10 cellular contexts compared by ENCODE assay signal in genomic region chr9:95264954-95265615, GRCh38. TPM values are rescaled to one million over a fixed set of nuclear protein-coding genes. Genes with fewer than 3 reads are reported as not detected.
DNase-seq lines count a peak whose midpoint lies in the region; ATAC-seq, FAIRE-seq and TF ChIP-seq lines count a peak whose summit lies in the region.
"Had no signal": no experiment of that assay in that cellular context is flagged by ENCODE, and none has a peak within 500 bp of the region (broad histone marks: within the 10 kb centered on the region; RNA-seq: fewer than 3 reads in every experiment).

No MANE protein-coding gene starts in this region.

- no peak overlapping the region for H4K91ac ChIP-seq in H1 (replicated peaks; ENCODE audit: insufficient read length, low read length)

- H3K23ac ChIP-seq in H1 (ENCODE audit: insufficient read length) = no peak overlapping the region

- H3K27ac ChIP-seq in H1 (ENCODE audit: low read depth, low read length) = no peak overlapping the region

- H2AFZ ChIP-seq in H1 (ENCODE audit: low read length) = no peak overlapping the region; the same call in 1 of the 2 replicates

- TF ChIP-seq CTCF in H1 (IDR thresholded peaks at IDR 0.05; ENCODE audit: control extremely low read depth in 1 of 3, insufficient read depth in 1 of 3, low read depth in 1 of 3, low read length in 3 of 3) (peak in 2 of 3 experiments; percentile 21 to 32; a peak in 2 of 4 replicates), osteocyte (IDR thresholded peaks at IDR 0.05) (peak; percentile 63)

- H3K4ac ChIP-seq in H1 (replicated peaks; ENCODE audit: insufficient read length, low read depth, low read length) = no peak overlapping the region

- H3K14ac ChIP-seq in H1 (ENCODE audit: insufficient read length) = no peak overlapping the region

- CTCF ChIA-PET in H1 (lab: Charles Lee; ENCODE audit: partially characterized antibody) = interaction anchor here (0.6 to 3.4 kb wide), 30 partner anchors 8 to 952 kb away, joined by 3 to 22 read pairs (median 4); no protein-coding TSS in a partner anchor
- CTCF ChIA-PET in activated CD4-positive, alpha-beta T cell treated with anti-CD3 and anti-CD28 coated beads for 36 hours (lab: Charles Lee) = interaction anchor here (0.6 to 1.5 kb wide), 4 partner anchors 8 to 950 kb away, joined by 3 to 4 read pairs (median 4); no protein-coding TSS in a partner anchor

- H2BK20ac ChIP-seq in H1 (ENCODE audit: low read length) = no peak overlapping the region

- H3K4me3 Mint-ChIP-seq in osteocyte (ENCODE audit: unreplicated experiment) = no peak overlapping the region
- H3K4me3 Mint-ChIP-seq in activated CD4-positive, alpha-beta T cell treated with anti-CD3 and anti-CD28 coated beads for 36 hours = no peak overlapping the region
- H3K4me3 Mint-ChIP-seq: IgD-negative memory B cell, memory B cell had no signal

- in situ Hi-C loops in G401 (cut with HindIII; ENCODE audit: low sequenced_read_pairs) = no loop called here

- no peak overlapping the region for H4K8ac ChIP-seq in H1 (ENCODE audit: extremely low read depth, insufficient read depth, low read length)

- no peak overlapping the region for H3K4me3 ChIP-seq in H1 (ENCODE audit: extremely low read depth in 1 of 4, insufficient read depth in 2 of 4, low read depth in 3 of 4, low read length in 4 of 4)

- no peak overlapping the region for H2AK5ac ChIP-seq in H1 (ENCODE audit: low read depth, low read length)

- 64% methylated on average over 5 of the region's 5 CpGs; no CpG with 5 or more reads in 1 of the 2 experiments for WGBS in H1 (ENCODE audit: extremely low coverage in 1 of 2, insufficient coverage in 1 of 2, insufficient read length in 1 of 2, insufficient replicate concordance in 2 of 2, low coverage in 1 of 2, low lambda C conversion rate in 2 of 2, missing lambda C conversion rate in 1 of 2), 2 experiments

- H3K9me3 ChIP-seq in H1 (ENCODE audit: insufficient read depth in 2 of 2, low read depth in 1 of 2, low read length in 1 of 2) = no peaks in the 10 kb centered on the region

- H2BK12ac ChIP-seq in H1 (ENCODE audit: low read depth, low read length) = no peak overlapping the region

- H3K27me3 ChIP-seq in H1 (replicated peaks in 1 of 4; ENCODE audit: control insufficient read depth in 3 of 4, extremely low read depth in 1 of 4, insufficient read depth in 3 of 4, low read length in 3 of 4) = no peaks in the 10 kb centered on the region

- H3K18ac ChIP-seq in H1 (ENCODE audit: extremely low read depth, low read length) = no peak overlapping the region

- H3K27ac Mint-ChIP-seq in osteocyte (ENCODE audit: unreplicated experiment) = no peak overlapping the region
- no peak overlapping the region for H3K27ac Mint-ChIP-seq in activated CD4-positive, alpha-beta T cell treated with anti-CD3 and anti-CD28 coated beads for 36 hours
- H3K27ac Mint-ChIP-seq: IgD-negative memory B cell, memory B cell had no signal

- TF ChIP-seq POLR2A in H1 (IDR thresholded peaks at IDR 0.05; ENCODE audit: control extremely low read depth in 1 of 2, low read depth in 2 of 2, low read length in 2 of 2) (no peak), GM18505 (IDR thresholded peaks at IDR 0.05; ENCODE audit: borderline replicate concordance, extremely low read depth, insufficient read depth, insufficient read length) (no peak)

- peak; percentile 52 to 54 for TF ChIP-seq RAD21 in H1 (IDR thresholded peaks at IDR 0.05 in 1 of 2, conservative IDR thresholded peaks at IDR 0.05 in 1 of 2; ENCODE audit: low read depth in 2 of 2, low read length in 2 of 2)

- H2BK5ac ChIP-seq in H1 (ENCODE audit: low read depth, low read length) = no peak overlapping the region

- peaks cover 0 to 2% (median 0%) of the 10 kb centered on the region in 4 experiments; a peak in 3 of 7 replicates for H3K4me1 ChIP-seq in H1 (replicated peaks in 1 of 4; ENCODE audit: control insufficient read depth in 3 of 4, insufficient read depth in 4 of 4, low read length in 3 of 4)

- POLR2A ChIA-PET in H1 (lab: Charles Lee; ENCODE audit: partially characterized antibody) = no interaction called here
- POLR2A ChIA-PET in activated CD4-positive, alpha-beta T cell treated with anti-CD3 and anti-CD28 coated beads for 36 hours (lab: Charles Lee) = no interaction called here

- H3K23me2 ChIP-seq in H1 (ENCODE audit: low read depth, low read length) = no peaks in the 10 kb centered on the region

- peaks cover 17% of the 10 kb centered on the region for H3K4me1 Mint-ChIP-seq in osteocyte (ENCODE audit: unreplicated experiment)
- peaks cover 19% of the 10 kb centered on the region for H3K4me1 Mint-ChIP-seq in activated CD4-positive, alpha-beta T cell treated with anti-CD3 and anti-CD28 coated beads for 36 hours

- H3K9me3 Mint-ChIP-seq in osteocyte (ENCODE audit: unreplicated experiment) = no peaks in the 10 kb centered on the region
- no peaks in the 10 kb centered on the region for H3K9me3 Mint-ChIP-seq in activated CD4-positive, alpha-beta T cell treated with anti-CD3 and anti-CD28 coated beads for 36 hours (ENCODE audit: low read depth)
- H3K9me3 Mint-ChIP-seq: IgD-negative memory B cell, memory B cell had no signal

- H4K20me1 ChIP-seq in H1 (replicated peaks in 1 of 2; ENCODE audit: control insufficient read depth in 1 of 2, insufficient read depth in 2 of 2, low read length in 2 of 2) = peaks cover 0 to 3% of the 10 kb centered on the region in 2 experiments

- no peaks in the 10 kb centered on the region for H3K36me3 Mint-ChIP-seq in osteocyte (ENCODE audit: unreplicated experiment)
- no peaks in the 10 kb centered on the region for H3K36me3 Mint-ChIP-seq in activated CD4-positive, alpha-beta T cell treated with anti-CD3 and anti-CD28 coated beads for 36 hours (ENCODE audit: low read depth)
- H3K36me3 Mint-ChIP-seq: IgD-negative memory B cell, memory B cell had no signal

- ATAC-seq in GM21447 (IDR thresholded peaks at IDR 0.05; ENCODE audit: unreplicated experiment) (no peak), GM18505 (IDR thresholded peaks at IDR 0.05; ENCODE audit: unreplicated experiment) (no peak)
- no peak for ATAC-seq in activated CD4-positive, alpha-beta T cell treated with anti-CD3 and anti-CD28 coated beads for 36 hours

- FAIRE-seq in H1 (lab: Jason Lieb, UNC) = no peak

- H3K4me2 ChIP-seq in H1 (ENCODE audit: insufficient read depth in 1 of 2, low read depth in 2 of 2, low read length in 2 of 2) = no peak overlapping the region

- no peaks in the 10 kb centered on the region; the same call in none of the 2 replicates for H3K79me1 ChIP-seq in H1 (ENCODE audit: low read depth, low read length)

- H3K79me2 ChIP-seq in H1 (ENCODE audit: control insufficient read depth in 1 of 2, insufficient read depth in 2 of 2, low read length in 2 of 2) = peaks cover 0 to 3% of the 10 kb centered on the region in 2 experiments; a peak in 1 of 4 replicates

- H3K9ac ChIP-seq in H1 (replicated peaks in 1 of 4; ENCODE audit: extremely low read depth in 1 of 4, low read depth in 3 of 4, low read length in 3 of 4) = no peak overlapping the region

- no peaks in the 10 kb centered on the region for H3K36me3 ChIP-seq in H1 (ENCODE audit: control insufficient read depth in 2 of 4, insufficient read depth in 4 of 4, low read length in 3 of 4)

- no peak overlapping the region for H3K56ac ChIP-seq in H1 (replicated peaks; ENCODE audit: insufficient read length, low read depth, low read length)

- intact Hi-C loops in activated CD4-positive, alpha-beta T cell treated with anti-CD3 and anti-CD28 coated beads for 36 hours (cut with DNase I, micrococcal nuclease) = no loop called here

- H3K27me3 Mint-ChIP-seq in osteocyte (ENCODE audit: unreplicated experiment) = no peaks in the 10 kb centered on the region
- no peaks in the 10 kb centered on the region for H3K27me3 Mint-ChIP-seq in activated CD4-positive, alpha-beta T cell treated with anti-CD3 and anti-CD28 coated beads for 36 hours
- H3K27me3 Mint-ChIP-seq: memory B cell had no signal

- H2BK120ac ChIP-seq in H1 (replicated peaks; ENCODE audit: low read depth, low read length) = no peak overlapping the region

- no peak overlapping the region for H2BK15ac ChIP-seq in H1 (ENCODE audit: low read length)

- no peak for TF ChIP-seq EP300 in H1 (IDR thresholded peaks at IDR 0.05; ENCODE audit: borderline replicate concordance in 1 of 2, low read depth in 2 of 2, low read length in 2 of 2)

- DNase-seq in G401 (ENCODE audit: low spot score) (peak; percentile 38), NCI-H69 (lab: John Stamatoyannopoulos, UW) (peak; percentile 27), H1 (ENCODE audit: low read depth in 1 of 2, low spot score in 2 of 2) (no peak), osteocyte (ENCODE audit: extremely low spot score, unreplicated experiment) (no peak), NCI-H2171 (lab: John Stamatoyannopoulos, UW) (no peak)
- no peak for DNase-seq in activated CD4-positive, alpha-beta T cell treated with anti-CD3 and anti-CD28 coated beads for 36 hours

- H4K5ac ChIP-seq in H1 (ENCODE audit: insufficient read length, low read depth, low read length) = no peak overlapping the region

TF ChIP-seq in H1, 55 proteins besides CTCF, POLR2A, EP300 and RAD21 (continues in another document):
- TF ChIP-seq USF2 (IDR thresholded peaks at IDR 0.05; ENCODE audit: low read length) (no peak), KDM4A (IDR thresholded peaks at IDR 0.05; ENCODE audit: low read depth, low read length, severe bottlenecking) (no peak), GTF2F1 (IDR thresholded peaks at IDR 0.05; ENCODE audit: borderline replicate concordance, low read depth, low read length) (no peak), TEAD4 (IDR thresholded peaks at IDR 0.05; ENCODE audit: low read depth, low read length) (no peak), JUN (IDR thresholded peaks at IDR 0.05; ENCODE audit: low read depth, low read length) (no peak)

RNA-seq across cellular contexts. Expression of gene FANCC, which starts 52.4 kb away (rescaled TPM):
- 11.8 and 23.6 TPM in 2 replicates for total RNA-seq in G401 (2014; rRNA removed; shearing (Covaris generic))
- total RNA-seq in H1 (2021; fragmentation: NEBNext Ultra II Directional; extraction: Animal tissue kit (Norgen Biotek cat#: 25700)) = 15.2 and 15.4 TPM in 2 replicates
- 7.6 and 7.8 TPM in 2 replicates for polyA plus RNA-seq in H1 (2011; rRNA removed)
- polyA plus RNA-seq in H1 (2011; cell fraction: cytosol; rRNA removed) = 8.4 TPM
- 7.9 TPM for polyA plus RNA-seq in H1 (2011; cell fraction: nucleus; rRNA removed)
- polyA plus RNA-seq in H1 (2012, experiment 1 of 2) = 8.3 to 9.8 TPM (median 9.0 TPM) in 4 replicates
- polyA plus RNA-seq in H1 (2012, experiment 2 of 2) = 4.8 TPM
- polyA plus RNA-seq in H1 (2013, experiment 1 of 2) = 6.6 TPM
- 6.8 TPM for polyA plus RNA-seq in H1 (2013, experiment 2 of 2)
- 16.4 and 23.2 TPM in 2 replicates for polyA minus RNA-seq in H1 (2011; rRNA and poly(A)+ RNA removed)
- polyA minus RNA-seq in H1 (2011; cell fraction: cytosol; rRNA and poly(A)+ RNA removed) = 10.3 TPM
- polyA minus RNA-seq in H1 (2011; cell fraction: nucleus; rRNA and poly(A)+ RNA removed) = 25.0 TPM
- total RNA-seq in osteocyte = 11.6 and 12.3 TPM in 2 replicates
- total RNA-seq in activated CD4-positive, alpha-beta T cell treated with anti-CD3 and anti-CD28 coated beads for 36 hours = 10 to 100 TPM; 15.9 to 16.7 TPM

Comparison
In these comparisons a context has a peak if more than half of its experiments do, and no peak if none do; other contexts are left out.
1. DNase-seq: peak in G401 (single experiment) and NCI-H69 (single experiment); none in H1 (0 of 2), osteocyte (single experiment), activated CD4-positive, alpha-beta T cell treated with anti-CD3 and anti-CD28 coated beads for 36 hours (single experiment) and NCI-H2171 (single experiment).